1 cellular context compared by ENCODE assay signal in the genomic region with DNA sequence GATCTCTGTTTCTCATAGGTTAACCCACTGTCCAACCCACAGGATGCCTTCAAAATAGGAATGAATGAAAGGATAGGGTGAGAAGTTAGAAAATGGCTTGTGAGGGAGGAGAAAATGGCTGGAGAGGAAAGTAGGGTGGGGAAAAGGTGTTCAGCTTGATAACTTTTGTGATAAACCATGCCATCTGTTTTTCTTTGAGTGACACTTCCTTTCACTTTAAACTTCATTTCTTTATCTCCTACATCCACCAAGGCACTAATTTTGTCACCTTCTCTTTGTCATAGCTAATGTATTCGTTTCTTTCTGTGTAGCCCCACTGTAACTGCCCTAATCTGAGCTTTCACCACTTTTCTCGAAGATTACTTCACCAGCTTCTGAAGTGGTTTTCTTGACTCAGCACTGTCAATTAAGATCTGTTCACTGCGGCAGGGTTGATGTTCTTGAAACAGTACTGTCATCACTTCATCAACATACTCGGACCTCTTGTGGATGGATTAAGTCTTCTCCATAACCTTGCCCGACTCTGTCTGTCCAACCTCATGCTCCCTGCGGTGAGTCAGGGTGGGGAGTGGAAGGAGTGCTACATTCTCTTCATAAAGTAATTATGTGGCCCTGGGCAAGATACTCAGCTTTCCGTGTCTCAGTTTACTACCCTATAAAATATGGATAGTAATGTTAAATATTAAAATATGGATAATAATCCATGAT.
TF ChIP-seq lines count a peak whose summit lies in the region.

No MANE protein-coding gene starts in this region.

TF ChIP-seq in WTC11, 78 proteins besides CTCF, POLR2A, EP300 and RAD21 (continued from another document):
- TF ChIP-seq HMGA2 (CRISPR knock-in tag; IDR thresholded peaks at IDR 0.05) (no peak), ZNF263 (CRISPR knock-in tag; IDR thresholded peaks at IDR 0.05; ENCODE audit: low read depth) (no peak), NR2C2 (CRISPR knock-in tag; IDR thresholded peaks at IDR 0.05) (no peak), MYBL2 (CRISPR knock-in tag; IDR thresholded peaks at IDR 0.05) (no peak), ESRRA (CRISPR knock-in tag; IDR thresholded peaks at IDR 0.05; ENCODE audit: borderline replicate concordance) (no peak)
- TF ChIP-seq, protein P1, sequence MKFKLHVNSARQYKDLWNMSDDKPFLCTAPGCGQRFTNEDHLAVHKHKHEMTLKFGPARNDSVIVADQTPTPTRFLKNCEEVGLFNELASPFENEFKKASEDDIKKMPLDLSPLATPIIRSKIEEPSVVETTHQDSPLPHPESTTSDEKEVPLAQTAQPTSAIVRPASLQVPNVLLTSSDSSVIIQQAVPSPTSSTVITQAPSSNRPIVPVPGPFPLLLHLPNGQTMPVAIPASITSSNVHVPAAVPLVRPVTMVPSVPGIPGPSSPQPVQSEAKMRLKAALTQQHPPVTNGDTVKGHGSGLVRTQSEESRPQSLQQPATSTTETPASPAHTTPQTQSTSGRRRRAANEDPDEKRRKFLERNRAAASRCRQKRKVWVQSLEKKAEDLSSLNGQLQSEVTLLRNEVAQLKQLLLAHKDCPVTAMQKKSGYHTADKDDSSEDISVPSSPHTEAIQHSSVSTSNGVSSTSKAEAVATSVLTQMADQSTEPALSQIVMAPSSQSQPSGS (CRISPR knock-in tag; IDR thresholded peaks at IDR 0.05; ENCODE audit: borderline replicate concordance, low read depth), result no peak
- TF ChIP-seq, protein P2, sequence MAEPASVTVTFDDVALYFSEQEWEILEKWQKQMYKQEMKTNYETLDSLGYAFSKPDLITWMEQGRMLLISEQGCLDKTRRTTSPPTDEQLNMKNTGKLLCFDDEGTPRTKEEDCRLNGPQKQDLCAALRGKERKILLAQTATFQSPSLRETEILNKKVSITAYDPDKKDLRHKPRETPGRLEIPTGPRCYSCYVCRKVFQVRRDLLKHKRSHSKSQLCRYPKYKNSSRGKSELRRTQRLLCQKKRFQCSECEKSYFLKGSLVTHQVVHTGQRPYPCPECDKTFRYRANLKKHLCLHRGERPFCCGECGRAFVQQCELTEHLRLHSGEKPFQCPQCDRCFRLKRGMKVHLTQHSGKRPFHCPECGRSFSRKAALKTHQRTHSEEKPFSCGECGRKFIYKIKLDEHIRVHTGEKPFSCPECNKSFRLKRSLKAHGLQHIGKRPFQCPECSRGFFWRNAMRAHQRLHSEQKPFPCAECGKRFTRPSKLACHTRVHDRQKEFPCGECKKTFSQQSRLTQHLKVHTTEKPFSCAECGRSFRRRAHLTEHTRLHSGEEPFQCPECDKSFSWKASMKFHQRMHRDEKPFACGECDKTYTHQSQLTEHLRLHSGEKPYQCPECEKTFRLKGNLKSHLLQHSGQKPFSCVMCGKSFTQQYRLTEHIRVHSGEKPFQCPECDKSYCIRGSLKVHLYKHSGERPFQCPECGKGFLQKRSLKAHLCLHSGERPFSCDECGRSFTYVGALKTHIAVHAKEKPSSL (CRISPR knock-in tag; conservative IDR thresholded peaks at IDR 0.05), result no peak
